Comparison of ENCODE assay signal across 1 cellular context in the genomic region with DNA sequence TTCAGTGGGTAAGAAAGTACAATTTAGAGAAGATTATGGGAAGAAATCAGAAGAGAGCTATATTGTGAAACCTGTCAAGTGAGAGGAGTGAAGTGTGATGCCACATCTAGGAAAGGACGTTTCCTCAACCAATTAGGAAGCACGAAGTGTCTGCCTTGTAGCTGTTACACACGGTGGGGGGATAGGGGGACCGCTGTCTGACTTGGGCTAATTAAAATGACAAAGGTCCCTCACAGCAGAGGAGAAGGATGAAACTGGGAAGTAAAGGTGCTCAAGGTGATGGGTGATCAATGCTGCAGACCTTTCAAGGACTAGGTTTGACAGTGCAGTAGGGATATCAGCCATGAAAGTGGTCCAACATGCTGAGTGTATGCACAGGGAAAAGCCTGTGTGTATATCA.
TF ChIP-seq lines count a peak whose summit lies in the region.

No MANE protein-coding gene starts in this region.

TF ChIP-seq in H1, 55 proteins besides CTCF, POLR2A, EP300 and RAD21 (continued from another document):
- TF ChIP-seq, protein P1, sequence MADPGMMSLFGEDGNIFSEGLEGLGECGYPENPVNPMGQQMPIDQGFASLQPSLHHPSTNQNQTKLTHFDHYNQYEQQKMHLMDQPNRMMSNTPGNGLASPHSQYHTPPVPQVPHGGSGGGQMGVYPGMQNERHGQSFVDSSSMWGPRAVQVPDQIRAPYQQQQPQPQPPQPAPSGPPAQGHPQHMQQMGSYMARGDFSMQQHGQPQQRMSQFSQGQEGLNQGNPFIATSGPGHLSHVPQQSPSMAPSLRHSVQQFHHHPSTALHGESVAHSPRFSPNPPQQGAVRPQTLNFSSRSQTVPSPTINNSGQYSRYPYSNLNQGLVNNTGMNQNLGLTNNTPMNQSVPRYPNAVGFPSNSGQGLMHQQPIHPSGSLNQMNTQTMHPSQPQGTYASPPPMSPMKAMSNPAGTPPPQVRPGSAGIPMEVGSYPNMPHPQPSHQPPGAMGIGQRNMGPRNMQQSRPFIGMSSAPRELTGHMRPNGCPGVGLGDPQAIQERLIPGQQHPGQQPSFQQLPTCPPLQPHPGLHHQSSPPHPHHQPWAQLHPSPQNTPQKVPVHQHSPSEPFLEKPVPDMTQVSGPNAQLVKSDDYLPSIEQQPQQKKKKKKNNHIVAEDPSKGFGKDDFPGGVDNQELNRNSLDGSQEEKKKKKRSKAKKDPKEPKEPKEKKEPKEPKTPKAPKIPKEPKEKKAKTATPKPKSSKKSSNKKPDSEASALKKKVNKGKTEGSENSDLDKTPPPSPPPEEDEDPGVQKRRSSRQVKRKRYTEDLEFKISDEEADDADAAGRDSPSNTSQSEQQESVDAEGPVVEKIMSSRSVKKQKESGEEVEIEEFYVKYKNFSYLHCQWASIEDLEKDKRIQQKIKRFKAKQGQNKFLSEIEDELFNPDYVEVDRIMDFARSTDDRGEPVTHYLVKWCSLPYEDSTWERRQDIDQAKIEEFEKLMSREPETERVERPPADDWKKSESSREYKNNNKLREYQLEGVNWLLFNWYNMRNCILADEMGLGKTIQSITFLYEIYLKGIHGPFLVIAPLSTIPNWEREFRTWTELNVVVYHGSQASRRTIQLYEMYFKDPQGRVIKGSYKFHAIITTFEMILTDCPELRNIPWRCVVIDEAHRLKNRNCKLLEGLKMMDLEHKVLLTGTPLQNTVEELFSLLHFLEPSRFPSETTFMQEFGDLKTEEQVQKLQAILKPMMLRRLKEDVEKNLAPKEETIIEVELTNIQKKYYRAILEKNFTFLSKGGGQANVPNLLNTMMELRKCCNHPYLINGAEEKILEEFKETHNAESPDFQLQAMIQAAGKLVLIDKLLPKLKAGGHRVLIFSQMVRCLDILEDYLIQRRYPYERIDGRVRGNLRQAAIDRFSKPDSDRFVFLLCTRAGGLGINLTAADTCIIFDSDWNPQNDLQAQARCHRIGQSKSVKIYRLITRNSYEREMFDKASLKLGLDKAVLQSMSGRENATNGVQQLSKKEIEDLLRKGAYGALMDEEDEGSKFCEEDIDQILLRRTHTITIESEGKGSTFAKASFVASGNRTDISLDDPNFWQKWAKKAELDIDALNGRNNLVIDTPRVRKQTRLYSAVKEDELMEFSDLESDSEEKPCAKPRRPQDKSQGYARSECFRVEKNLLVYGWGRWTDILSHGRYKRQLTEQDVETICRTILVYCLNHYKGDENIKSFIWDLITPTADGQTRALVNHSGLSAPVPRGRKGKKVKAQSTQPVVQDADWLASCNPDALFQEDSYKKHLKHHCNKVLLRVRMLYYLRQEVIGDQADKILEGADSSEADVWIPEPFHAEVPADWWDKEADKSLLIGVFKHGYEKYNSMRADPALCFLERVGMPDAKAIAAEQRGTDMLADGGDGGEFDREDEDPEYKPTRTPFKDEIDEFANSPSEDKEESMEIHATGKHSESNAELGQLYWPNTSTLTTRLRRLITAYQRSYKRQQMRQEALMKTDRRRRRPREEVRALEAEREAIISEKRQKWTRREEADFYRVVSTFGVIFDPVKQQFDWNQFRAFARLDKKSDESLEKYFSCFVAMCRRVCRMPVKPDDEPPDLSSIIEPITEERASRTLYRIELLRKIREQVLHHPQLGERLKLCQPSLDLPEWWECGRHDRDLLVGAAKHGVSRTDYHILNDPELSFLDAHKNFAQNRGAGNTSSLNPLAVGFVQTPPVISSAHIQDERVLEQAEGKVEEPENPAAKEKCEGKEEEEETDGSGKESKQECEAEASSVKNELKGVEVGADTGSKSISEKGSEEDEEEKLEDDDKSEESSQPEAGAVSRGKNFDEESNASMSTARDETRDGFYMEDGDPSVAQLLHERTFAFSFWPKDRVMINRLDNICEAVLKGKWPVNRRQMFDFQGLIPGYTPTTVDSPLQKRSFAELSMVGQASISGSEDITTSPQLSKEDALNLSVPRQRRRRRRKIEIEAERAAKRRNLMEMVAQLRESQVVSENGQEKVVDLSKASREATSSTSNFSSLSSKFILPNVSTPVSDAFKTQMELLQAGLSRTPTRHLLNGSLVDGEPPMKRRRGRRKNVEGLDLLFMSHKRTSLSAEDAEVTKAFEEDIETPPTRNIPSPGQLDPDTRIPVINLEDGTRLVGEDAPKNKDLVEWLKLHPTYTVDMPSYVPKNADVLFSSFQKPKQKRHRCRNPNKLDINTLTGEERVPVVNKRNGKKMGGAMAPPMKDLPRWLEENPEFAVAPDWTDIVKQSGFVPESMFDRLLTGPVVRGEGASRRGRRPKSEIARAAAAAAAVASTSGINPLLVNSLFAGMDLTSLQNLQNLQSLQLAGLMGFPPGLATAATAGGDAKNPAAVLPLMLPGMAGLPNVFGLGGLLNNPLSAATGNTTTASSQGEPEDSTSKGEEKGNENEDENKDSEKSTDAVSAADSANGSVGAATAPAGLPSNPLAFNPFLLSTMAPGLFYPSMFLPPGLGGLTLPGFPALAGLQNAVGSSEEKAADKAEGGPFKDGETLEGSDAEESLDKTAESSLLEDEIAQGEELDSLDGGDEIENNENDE (IDR thresholded peaks at IDR 0.05; ENCODE audit: insufficient replicate concordance, low read length) = no peak
- TF ChIP-seq BCL11A (IDR thresholded peaks at IDR 0.05; ENCODE audit: low read depth in 2 of 2, low read length in 2 of 2) (no peak), CREB1 (IDR thresholded peaks at IDR 0.05) (no peak), TAF7 (optimal IDR thresholded peaks at IDR 0.05; ENCODE audit: borderline replicate concordance, low read depth, low read length) (no peak), FOSL1 (IDR thresholded peaks at IDR 0.05; ENCODE audit: insufficient read depth, low read depth, low read length) (no peak), CHD2 (IDR thresholded peaks at IDR 0.05; ENCODE audit: low read length) (no peak), SIX5 (IDR thresholded peaks at IDR 0.05; ENCODE audit: low read depth, low read length) (no peak)
